In genomic region chr16:71303938-71304337, GRCh38 we compare ENCODE assay signal across 19 cellular contexts. TPM values are rescaled to one million over a fixed set of nuclear protein-coding genes. Genes with fewer than 3 reads are reported as not detected.
"Had no signal": no experiment of that assay in that cellular context is flagged by ENCODE, and none has a peak within 500 bp of the region (broad histone marks: within the 10 kb centered on the region; RNA-seq: fewer than 3 reads in every experiment).

No MANE protein-coding gene starts in this region.

- DNase-seq: activated B cell treated with CpG ODN at 0.5 μM for 24 hours; activated CD4-positive, alpha-beta T cell treated with anti-CD3 and anti-CD28 coated beads, Interleukin-2, amount 10 ng/mL, durations not matched to agents 7 days and 5 days; activated effector memory CD4-positive, alpha-beta T cell treated with Interleukin-2 at 50 U/mL for 16 hours; activated T-cell treated with anti-CD3 and anti-CD28 coated beads, Interleukin-2, amount 50 U/mL, for 1 hour; amygdala; cerebellar nuclear complex; dermis blood vessel endothelial cell; nephron progenitor cell; sigmoid colon; stimulated activated CD4-positive, alpha-beta T cell treated with anti-CD3 and anti-CD28 coated beads, Interleukin-12 subunit alpha, Interleukin-12 subunit beta, amount 100 ng/mL, for 4 hours; stimulated activated naive CD8-positive, alpha-beta T cell treated with anti-CD3 and anti-CD28 coated beads, Interleukin-15, Interleukin-2, amounts not matched to agents 100 U/mL and 50 U/mL, for 24 hours; T-helper 1 cell; upper lobe of left lung had no signal

- H3K27ac ChIP-seq: sigmoid colon, suprapubic skin, upper lobe of left lung had no signal

- H3K9me3 Mint-ChIP-seq: activated CD4-positive, alpha-beta T cell treated with anti-CD3 and anti-CD28 coated beads, Interleukin-2, amount 10 ng/mL, durations not matched to agents 7 days and 5 days had no signal

- H3K36me3 Mint-ChIP-seq: brain had no signal

- ATAC-seq: activated naive CD4-positive, alpha-beta T cell treated with anti-CD3 and anti-CD28 coated beads, Interleukin-2, amount 50 U/mL, for 72 hours; stimulated activated naive CD8-positive, alpha-beta T cell treated with anti-CD3 and anti-CD28 coated beads, Interleukin-15, Interleukin-2, amounts not matched to agents 100 U/mL and 50 U/mL, for 24 hours had no signal

- H3K4me3 ChIP-seq: sigmoid colon, suprapubic skin, upper lobe of left lung had no signal

- H3K9me3 ChIP-seq: sigmoid colon, suprapubic skin had no signal

- H3K36me3 ChIP-seq: sigmoid colon, suprapubic skin, upper lobe of left lung had no signal

- H3K4me1 ChIP-seq: sigmoid colon, suprapubic skin, upper lobe of left lung had no signal

- H3K4me3 Mint-ChIP-seq: activated B cell treated with CpG ODN at 0.5 μM for 24 hours; activated CD4-positive, alpha-beta T cell treated with anti-CD3 and anti-CD28 coated beads, Interleukin-2, amount 10 ng/mL, durations not matched to agents 7 days and 5 days; brain; nephron progenitor cell had no signal

- H3K27me3 ChIP-seq: sigmoid colon, upper lobe of left lung had no signal

- H3K27ac Mint-ChIP-seq: activated B cell treated with CpG ODN at 0.5 μM for 24 hours; activated CD4-positive, alpha-beta T cell treated with anti-CD3 and anti-CD28 coated beads, Interleukin-2, amount 10 ng/mL, durations not matched to agents 7 days and 5 days; activated naive CD4-positive, alpha-beta T cell treated with anti-CD3 and anti-CD28 coated beads, Interleukin-2, amount 50 U/mL, for 72 hours; nephron progenitor cell had no signal

- H3K4me1 Mint-ChIP-seq: activated B cell treated with CpG ODN at 0.5 μM for 24 hours; activated CD4-positive, alpha-beta T cell treated with anti-CD3 and anti-CD28 coated beads, Interleukin-2, amount 10 ng/mL, durations not matched to agents 7 days and 5 days; brain; nephron progenitor cell had no signal

RNA-seq across cellular contexts. Expression of gene CALB2, which starts 54.6 kb away (rescaled TPM):
- total RNA-seq: activated B cell treated with CpG ODN at 0.5 μM for 24 hours; activated CD4-positive, alpha-beta T cell treated with anti-CD3 and anti-CD28 coated beads, Interleukin-2, amount 10 ng/mL, durations not matched to agents 7 days and 5 days; activated naive CD4-positive, alpha-beta T cell treated with anti-CD3 and anti-CD28 coated beads, Interleukin-2, amount 50 U/mL, for 72 hours; dermis blood vessel endothelial cell; lung microvascular endothelial cell; mononuclear cell; pulmonary artery endothelial cell had no signal
